25 cellular contexts compared by ENCODE assay signal in genomic region chr18:79775441-79776221, GRCh38. TPM values are rescaled to one million over a fixed set of nuclear protein-coding genes. Genes with fewer than 3 reads are reported as not detected.
DNase-seq lines count a peak whose midpoint lies in the region; ATAC-seq, FAIRE-seq and TF ChIP-seq lines count a peak whose summit lies in the region.
"Had no signal": no experiment of that assay in that cellular context is flagged by ENCODE, and none has a peak within 500 bp of the region (broad histone marks: within the 10 kb centered on the region; RNA-seq: fewer than 3 reads in every experiment).

No MANE protein-coding gene starts in this region.

- H3K36me3 Mint-ChIP-seq in activated T-helper 17 cell treated with anti-CD3 and anti-CD28 coated beads, Interleukin-2, amount 50 U/mL, for 72 hours (ENCODE audit: low read depth), result no peaks in the 10 kb centered on the region

- H3K4me3 ChIP-seq in right lobe of liver, result no peak overlapping the region
- H3K4me3 ChIP-seq in HepG2 (replicated peaks in 1 of 3; ENCODE audit: insufficient read depth in 1 of 3, low read depth in 2 of 3, low read length in 3 of 3), result no peak overlapping the region
- no peak overlapping the region for H3K4me3 ChIP-seq in aorta (ENCODE audit: low read length in 2 of 2)
- H3K4me3 ChIP-seq: GM23248, HAP-1 had no signal

- H3K27me3 Mint-ChIP-seq in activated T-helper 17 cell treated with anti-CD3 and anti-CD28 coated beads, Interleukin-2, amount 50 U/mL, for 72 hours, result peaks cover 7% of the 10 kb centered on the region

- CTCF ChIA-PET in HepG2 (lab: Yijun Ruan, JAX; ENCODE audit: low intra/inter-chr PET ratio, low total read pairs), result no interaction called here

- ATAC-seq in right lobe of liver, result no peak
- ATAC-seq in HepG2, result no peak
- no peak for ATAC-seq in left lobe of liver
- ATAC-seq in sciatic nerve, result no peak
- ATAC-seq in aorta (ENCODE audit: low FRiP score), result no peak
- ATAC-seq in GM18505 (IDR thresholded peaks at IDR 0.05; ENCODE audit: unreplicated experiment), result no peak
- ATAC-seq in activated T-helper 17 cell treated with anti-CD3 and anti-CD28 coated beads, Interleukin-2, amount 50 U/mL, for 72 hours (replicated peaks), result no peak

- intact Hi-C loops in right lobe of liver (cut with DNase I), result no loop called here
- intact Hi-C loops in HepG2 (cut with micrococcal nuclease; ENCODE audit: unreplicated experiment), result no loop called here
- intact Hi-C loops in sciatic nerve (cut with DNase I), result no loop called here
- intact Hi-C loops in aorta (cut with DNase I), result no loop called here

- no peak overlapping the region for H3K27ac Mint-ChIP-seq in activated T-helper 17 cell treated with anti-CD3 and anti-CD28 coated beads, Interleukin-2, amount 50 U/mL, for 72 hours

- TF ChIP-seq POLR2A in right lobe of liver (IDR thresholded peaks at IDR 0.05), result no peak
- no peak for TF ChIP-seq POLR2A in HepG2 (IDR thresholded peaks at IDR 0.05; ENCODE audit: insufficient read depth in 1 of 2, low read depth in 2 of 2, low read length in 2 of 2)
- no peak for TF ChIP-seq POLR2A in GM18505 (IDR thresholded peaks at IDR 0.05; ENCODE audit: borderline replicate concordance, extremely low read depth, insufficient read depth, insufficient read length)

- H2AFZ ChIP-seq in HepG2 (ENCODE audit: low read length), result no peak overlapping the region
- H2AFZ ChIP-seq: GM23248 had no signal

- in situ Hi-C loops in HepG2 (cut with HindIII; ENCODE audit: extremely low pct_ligation_motif_present, low pct_unique_long_range_greater_than_20kb), result no loop called here

- H3K4me1 ChIP-seq in right lobe of liver, result no peaks in the 10 kb centered on the region
- no peaks in the 10 kb centered on the region for H3K4me1 ChIP-seq in HepG2 (ENCODE audit: insufficient read depth, low read length)
- no peaks in the 10 kb centered on the region for H3K4me1 ChIP-seq in aorta (ENCODE audit: control insufficient read depth in 1 of 2, insufficient read depth in 2 of 2, low read length in 2 of 2)
- H3K4me1 ChIP-seq: HAP-1 had no signal

- H3K27ac ChIP-seq in right lobe of liver (no peak overlapping the region), HepG2 (ENCODE audit: extremely low read length, insufficient read depth, low read length) (no peak overlapping the region), aorta (ENCODE audit: low read depth in 1 of 2, low read length in 2 of 2) (no peak overlapping the region)
- H3K27ac ChIP-seq: C4-2B, GM23248, HL-60 had no signal

- H3K4me2 ChIP-seq in HepG2 (ENCODE audit: low read depth, low read length), result no peak overlapping the region

- TF ChIP-seq CTCF in right lobe of liver (IDR thresholded peaks at IDR 0.05), result no peak
- no peak for TF ChIP-seq CTCF in HepG2 (CRISPR knock-in tag; IDR thresholded peaks at IDR 0.05)

- WGBS in right lobe of liver (ENCODE audit: insufficient coverage, low coverage, low lambda C conversion rate, missing lambda C conversion rate), result 65% methylated on average over 20 of the region's 35 CpGs
- 20% methylated on average over 19 of the region's 35 CpGs for WGBS in HepG2 (ENCODE audit: low lambda C conversion rate)
- WGBS in aorta, 2 donors, result 80% methylated on average over 35 of the region's 35 CpGs

- H3K27me3 ChIP-seq in right lobe of liver, result no peaks in the 10 kb centered on the region
- H3K27me3 ChIP-seq in HepG2 (ENCODE audit: control insufficient read depth in 1 of 2, insufficient read depth in 2 of 2, low read length in 2 of 2), result peaks cover 12 to 73% of the 10 kb centered on the region in 2 experiments; a peak in 4 of 5 replicates
- no peaks in the 10 kb centered on the region for H3K27me3 ChIP-seq in aorta (ENCODE audit: control insufficient read depth in 1 of 2, insufficient read depth in 2 of 2, low read length in 1 of 2)

- H3K79me2 ChIP-seq in HepG2 (ENCODE audit: insufficient read depth, low read length), result no peaks in the 10 kb centered on the region

- no peak for FAIRE-seq in HepG2 (lab: Jason Lieb, UNC)
- FAIRE-seq: A204.1, D721Med had no signal

- H4K20me1 ChIP-seq in HepG2 (ENCODE audit: insufficient read depth, low read length), result no peaks in the 10 kb centered on the region

- no peaks in the 10 kb centered on the region for H3K9me3 ChIP-seq in right lobe of liver
- no peaks in the 10 kb centered on the region for H3K9me3 ChIP-seq in HepG2 (ENCODE audit: low read length)
- peaks cover 2% of the 10 kb centered on the region for H3K9me3 ChIP-seq in aorta (ENCODE audit: control insufficient read depth, low read length)
- H3K9me3 ChIP-seq: HAP-1 had no signal

- POLR2A ChIA-PET in HepG2 (lab: Yijun Ruan, JAX), result no interaction called here

- TF ChIP-seq RAD21 in HepG2 (CRISPR knock-in tag; IDR thresholded peaks at IDR 0.05), result no peak

- no peak overlapping the region for H3K4me3 Mint-ChIP-seq in activated T-helper 17 cell treated with anti-CD3 and anti-CD28 coated beads, Interleukin-2, amount 50 U/mL, for 72 hours

- H3K4me1 Mint-ChIP-seq in activated T-helper 17 cell treated with anti-CD3 and anti-CD28 coated beads, Interleukin-2, amount 50 U/mL, for 72 hours, result no peaks in the 10 kb centered on the region

- H3K9ac ChIP-seq in HepG2 (ENCODE audit: insufficient read depth, low read depth, low read length), result no peak overlapping the region
- H3K9ac ChIP-seq: GM23248 had no signal

- TF ChIP-seq EP300 in HepG2 (IDR thresholded peaks at IDR 0.05; ENCODE audit: low read depth in 2 of 2, low read length in 2 of 2), result no peak
- no peak for TF ChIP-seq EP300 in HepG2 (CRISPR knock-in tag; IDR thresholded peaks at IDR 0.05; ENCODE audit: borderline replicate concordance)

- peak in 2 of 3 donors; percentile 35 to 39 for DNase-seq in right lobe of liver
- no peak for DNase-seq in HepG2 (ENCODE audit: low spot score)
- peak; percentile 35 for DNase-seq in left lobe of liver (ENCODE audit: low spot score)
- DNase-seq in sciatic nerve (ENCODE audit: low spot score), result peak; percentile 39
- peak; percentile 30 to 61 for DNase-seq in aorta
- no peak for DNase-seq in activated CD8-positive, alpha-beta memory T cell treated with anti-CD3 and anti-CD28 coated beads, Interleukin-2, amount 50 U/mL, for 4 hours
- DNase-seq: DMS53, GM23248, KG1, NCI-H1092 treated with DMSO at 0.1 percent for 48 hours, NCI-H1436 treated with DMSO at 0.1 percent for 48 hours, NCI-H2029, NCI-H2171, NCI-H526, OCI-M1, Right ventricle myocardium superior had no signal

- H3K36me3 ChIP-seq in right lobe of liver (no peaks in the 10 kb centered on the region), HepG2 (replicated peaks in 1 of 2; ENCODE audit: control insufficient read depth in 1 of 2, insufficient read depth in 2 of 2, low read length in 2 of 2) (no peaks in the 10 kb centered on the region), aorta (ENCODE audit: control insufficient read depth in 1 of 2, insufficient read depth in 2 of 2, low read length in 1 of 2) (no peaks in the 10 kb centered on the region)
- H3K36me3 ChIP-seq: HAP-1 had no signal

- no peaks in the 10 kb centered on the region for H3K9me3 Mint-ChIP-seq in activated T-helper 17 cell treated with anti-CD3 and anti-CD28 coated beads, Interleukin-2, amount 50 U/mL, for 72 hours

- BruUV-seq in HepG2 (replicated peaks; lab: Mats Ljungman, UMichigan), result no TSS peak

TF ChIP-seq in HepG2, 621 proteins besides CTCF, POLR2A, EP300 and RAD21 (continues in another document):
- TF ChIP-seq ZNF263 (CRISPR knock-in tag; IDR thresholded peaks at IDR 0.05), result no peak
- no peak for TF ChIP-seq ZNF44 (CRISPR knock-in tag; IDR thresholded peaks at IDR 0.05)
- TF ChIP-seq IRF9 (CRISPR knock-in tag; IDR thresholded peaks at IDR 0.05; ENCODE audit: borderline replicate concordance), result no peak
- no peak for TF ChIP-seq ZMAT3 (CRISPR knock-in tag; conservative IDR thresholded peaks at IDR 0.05)
- no peak for TF ChIP-seq ZNF598 (CRISPR knock-in tag; IDR thresholded peaks at IDR 0.05; ENCODE audit: borderline replicate concordance)

RNA-seq across cellular contexts. Expression of gene KCNG2, which starts 22.1 kb away (rescaled TPM):
- total RNA-seq in right lobe of liver (not detected), HepG2 (2016; rRNA removed; fragmentation: Illumina TruSeq; extraction: Trizol) (not detected in 2 replicates), left lobe of liver (not detected), sciatic nerve (0.22 TPM), aorta (1 to 10 TPM in 1 of 2 donors, under 1 TPM in 1; 0.23 to 1.1 TPM)
- not detected in 2 replicates for total RNA-seq in HepG2 (2016; cell fraction: cytosol; rRNA removed; fragmentation: Illumina TruSeq; extraction: Trizol; ENCODE audit: low read depth)
- total RNA-seq in HepG2 (2016; cell fraction: insoluble cytoplasmic fraction; rRNA removed; fragmentation: Illumina TruSeq; extraction: Trizol), result not detected in 2 replicates
- not detected in 2 replicates for total RNA-seq in HepG2 (2016; cell fraction: membrane; rRNA removed; fragmentation: Illumina TruSeq; extraction: Trizol)
- not detected in 2 replicates for total RNA-seq in HepG2 (2016; cell fraction: nucleus; rRNA removed; fragmentation: Illumina TruSeq; extraction: Trizol)
- polyA plus RNA-seq in HepG2 (2011; rRNA removed) (not detected in 2 replicates), aorta (not detected)
- not detected in 2 replicates for polyA plus RNA-seq in HepG2 (2011; cell fraction: cytosol; rRNA removed)
- 0.14 TPM in 1 of 2 replicates, not detected in the other for polyA plus RNA-seq in HepG2 (2011; cell fraction: nucleus; rRNA removed)
- polyA plus RNA-seq in HepG2 (2012), result 0.13 and 0.20 TPM in 2 replicates
- polyA plus RNA-seq in HepG2 (2016; cell fraction: cytosol; fragmentation: Illumina TruSeq; extraction: Trizol; ENCODE audit: low read depth), result not detected in 2 replicates
- polyA plus RNA-seq in HepG2 (2016; cell fraction: insoluble cytoplasmic fraction; fragmentation: Illumina TruSeq; extraction: Trizol; ENCODE audit: low read depth), result not detected in 2 replicates
- not detected in 2 replicates for polyA plus RNA-seq in HepG2 (2016; cell fraction: membrane; fragmentation: Illumina TruSeq; extraction: Trizol; ENCODE audit: low read depth)
- not detected in 2 replicates for polyA plus RNA-seq in HepG2 (2016; cell fraction: nucleus; fragmentation: Illumina TruSeq; extraction: Trizol; ENCODE audit: insufficient read depth, low read depth)
- polyA minus RNA-seq in HepG2 (2011; rRNA and poly(A)+ RNA removed; ENCODE audit: low replicate concordance), result 0.16 TPM in 1 of 2 replicates, not detected in the other
- polyA minus RNA-seq in HepG2 (2011; cell fraction: cytosol; rRNA and poly(A)+ RNA removed), result not detected in 2 replicates
- not detected in 2 replicates for polyA minus RNA-seq in HepG2 (2011; cell fraction: nucleus; rRNA and poly(A)+ RNA removed)
- total RNA-seq in activated T-helper 17 cell treated with anti-CD3 and anti-CD28 coated beads, Interleukin-2, amount 50 U/mL, for 72 hours, result not detected
- total RNA-seq: GM23248, HT-29, Right ventricle myocardium superior, SK-MEL-5 had no signal
- polyA plus RNA-seq: GM23248 had no signal

Comparison
In these comparisons a context has a peak if more than half of its experiments do, and no peak if none do; other contexts are left out.
1. DNase-seq: peak in right lobe of liver (2 of 3), left lobe of liver (single experiment), sciatic nerve (single experiment) and aorta (2 of 2); none in HepG2 (single experiment) and activated CD8-positive, alpha-beta memory T cell treated with anti-CD3 and anti-CD28 coated beads, Interleukin-2, amount 50 U/mL, for 4 hours (single experiment).